20 cellular contexts compared by ENCODE assay signal in the genomic region with DNA sequence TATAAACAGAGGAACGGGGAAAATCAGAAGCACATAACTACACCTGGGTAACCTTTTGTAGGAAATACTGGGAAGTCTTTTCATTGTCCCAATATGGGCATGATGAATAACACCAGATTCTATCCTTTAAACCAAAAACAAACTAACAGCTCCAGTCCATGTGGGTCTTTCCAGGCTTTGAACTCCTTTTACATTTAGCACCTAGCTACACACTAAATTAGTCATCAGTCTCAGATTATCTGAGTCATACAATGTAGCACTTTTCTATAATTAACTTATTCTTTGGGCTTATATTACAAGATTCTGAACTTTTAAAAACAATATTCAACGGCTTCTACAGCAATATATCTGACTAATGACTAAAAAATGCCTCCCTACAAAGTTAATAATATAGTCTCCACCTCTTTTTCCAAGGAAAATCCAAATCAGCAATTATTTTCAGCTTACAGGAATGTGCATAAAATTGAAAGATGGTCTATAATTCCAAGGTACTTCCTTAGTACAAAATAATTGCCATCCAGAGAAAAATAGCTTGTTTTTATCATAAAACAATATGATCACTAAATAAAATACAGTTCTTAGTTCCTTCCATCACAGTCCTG. TPM values are rescaled to one million over a fixed set of nuclear protein-coding genes. Genes with fewer than 3 reads are reported as not detected.
A peak's percentile ranks its signal among the peaks of the same experiment; 100 is the strongest.
DNase-seq lines count a peak whose midpoint lies in the region; ATAC-seq and TF ChIP-seq lines count a peak whose summit lies in the region.
"Had no signal": no experiment of that assay in that cellular context is flagged by ENCODE, and none has a peak within 500 bp of the region (broad histone marks: within the 10 kb centered on the region; RNA-seq: fewer than 3 reads in every experiment).

No MANE protein-coding gene starts in this region.

- DNase-seq in Caki2 (ENCODE audit: low read depth), result peak; percentile 5
- peak; percentile 10 for DNase-seq in choroid plexus epithelial cell (ENCODE audit: low read depth)
- no peak for DNase-seq in Right ventricle myocardium inferior (ENCODE audit: missing footprints)
- no peak for DNase-seq in cortex of kidney (lab: John Stamatoyannopoulos, UW)
- no peak for DNase-seq in WTC11 (ENCODE audit: low spot score)
- DNase-seq: activated CD4-positive, alpha-beta T cell treated with anti-CD3 and anti-CD28 coated beads, Interleukin-2, amount 10 ng/mL, durations not matched to agents 7 days and 5 days; effector CD4-positive, alpha-beta T cell; hippocampal formation; MG63; midbrain; NCI-H510A treated with DMSO at 0.1 percent for 48 hours; psoas muscle; stimulated activated CD4-positive, alpha-beta T cell treated with anti-CD3 and anti-CD28 coated beads, Interleukin-4, amount 100 ng/mL, for 4 hours; substantia nigra had no signal

- ATAC-seq in GM19395 (IDR thresholded peaks at IDR 0.05; ENCODE audit: unreplicated experiment) (peak; percentile 58), HG03439 (IDR thresholded peaks at IDR 0.05; ENCODE audit: unreplicated experiment) (peak; percentile 54), Right ventricle myocardium inferior (no peak), GM18858 (IDR thresholded peaks at IDR 0.05; ENCODE audit: unreplicated experiment) (no peak), WTC11 (no peak)

- H3K27me3 Mint-ChIP-seq in WTC11 (ENCODE audit: low read depth), result no peaks in the 10 kb centered on the region
- H3K27me3 Mint-ChIP-seq: B cell had no signal

- no peaks in the 10 kb centered on the region for H3K36me3 Mint-ChIP-seq in WTC11
- H3K36me3 Mint-ChIP-seq: activated naive CD8-positive, alpha-beta T cell had no signal

- TF ChIP-seq CTCF in choroid plexus epithelial cell (conservative IDR thresholded peaks at IDR 0.05; ENCODE audit: low read depth, low read length) (no peak), WTC11 (IDR thresholded peaks at IDR 0.05) (no peak)

- in situ Hi-C loops in Caki2 (cut with HindIII; ENCODE audit: low pct_unique_long_range_greater_than_20kb, low sequenced_read_pairs), result loop anchor here (25.0 kb wide), 1 partner anchor 405 kb away; a partner anchor contains a TSS

- POLR2A ChIA-PET in WTC11 (lab: Charles Lee), result no interaction called here

- intact Hi-C loops in Right ventricle myocardium inferior (cut with DNase I), result loop anchor here (2.0 kb wide), 1 partner anchor 241 kb away; no protein-coding TSS in a partner anchor

- no peak overlapping the region for H3K4me3 ChIP-seq in choroid plexus epithelial cell (ENCODE audit: low read depth, low read length)
- H3K4me3 ChIP-seq: MG63, psoas muscle, SJSA1 had no signal

- no peaks in the 10 kb centered on the region for H3K4me1 Mint-ChIP-seq in WTC11
- H3K4me1 Mint-ChIP-seq: activated CD4-positive, alpha-beta T cell treated with anti-CD3 and anti-CD28 coated beads, Interleukin-2, amount 10 ng/mL, durations not matched to agents 7 days and 5 days; B cell had no signal

- H3K4me3 Mint-ChIP-seq in WTC11, result no peak overlapping the region
- H3K4me3 Mint-ChIP-seq: activated CD4-positive, alpha-beta T cell treated with anti-CD3 and anti-CD28 coated beads, Interleukin-2, amount 10 ng/mL, durations not matched to agents 7 days and 5 days; activated naive CD8-positive, alpha-beta T cell; B cell had no signal

- CTCF ChIA-PET in WTC11 (lab: Charles Lee), result interaction anchor here (0.9 to 1.9 kb wide), 15 partner anchors 12 to 392 kb away, joined by 3 to 18 read pairs (median 5); a partner anchor contains a TSS

- H3K9me3 Mint-ChIP-seq in WTC11, result peaks cover under 1% of the 10 kb centered on the region; the same call in 1 of the 2 replicates
- H3K9me3 Mint-ChIP-seq: activated CD4-positive, alpha-beta T cell treated with anti-CD3 and anti-CD28 coated beads, Interleukin-2, amount 10 ng/mL, durations not matched to agents 7 days and 5 days had no signal

- no peak overlapping the region for H3K27ac Mint-ChIP-seq in WTC11
- H3K27ac Mint-ChIP-seq: activated CD4-positive, alpha-beta T cell treated with anti-CD3 and anti-CD28 coated beads, Interleukin-2, amount 10 ng/mL, durations not matched to agents 7 days and 5 days; activated naive CD8-positive, alpha-beta T cell; B cell had no signal

TF ChIP-seq in WTC11, 78 proteins besides CTCF, POLR2A, EP300 and RAD21:
- TF ChIP-seq FOXP1 (CRISPR knock-in tag; IDR thresholded peaks at IDR 0.05; ENCODE audit: borderline replicate concordance) (no peak), FOXJ3 (CRISPR knock-in tag; IDR thresholded peaks at IDR 0.05; ENCODE audit: borderline replicate concordance) (no peak), ZBTB21 (CRISPR knock-in tag; IDR thresholded peaks at IDR 0.05; ENCODE audit: borderline replicate concordance) (no peak), ZNF263 (CRISPR knock-in tag; IDR thresholded peaks at IDR 0.05; ENCODE audit: low read depth) (no peak), ZNF219 (CRISPR knock-in tag; IDR thresholded peaks at IDR 0.05; ENCODE audit: borderline replicate concordance) (no peak), CREB1 (CRISPR knock-in tag; IDR thresholded peaks at IDR 0.05) (no peak)
- TF ChIP-seq, protein P1, sequence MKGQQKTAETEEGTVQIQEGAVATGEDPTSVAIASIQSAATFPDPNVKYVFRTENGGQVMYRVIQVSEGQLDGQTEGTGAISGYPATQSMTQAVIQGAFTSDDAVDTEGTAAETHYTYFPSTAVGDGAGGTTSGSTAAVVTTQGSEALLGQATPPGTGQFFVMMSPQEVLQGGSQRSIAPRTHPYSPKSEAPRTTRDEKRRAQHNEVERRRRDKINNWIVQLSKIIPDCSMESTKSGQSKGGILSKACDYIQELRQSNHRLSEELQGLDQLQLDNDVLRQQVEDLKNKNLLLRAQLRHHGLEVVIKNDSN (CRISPR knock-in tag; IDR thresholded peaks at IDR 0.05), result no peak
- TF ChIP-seq, protein P2, sequence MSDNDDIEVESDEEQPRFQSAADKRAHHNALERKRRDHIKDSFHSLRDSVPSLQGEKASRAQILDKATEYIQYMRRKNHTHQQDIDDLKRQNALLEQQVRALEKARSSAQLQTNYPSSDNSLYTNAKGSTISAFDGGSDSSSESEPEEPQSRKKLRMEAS (CRISPR knock-in tag; IDR thresholded peaks at IDR 0.05), result no peak
- TF ChIP-seq, protein P3, sequence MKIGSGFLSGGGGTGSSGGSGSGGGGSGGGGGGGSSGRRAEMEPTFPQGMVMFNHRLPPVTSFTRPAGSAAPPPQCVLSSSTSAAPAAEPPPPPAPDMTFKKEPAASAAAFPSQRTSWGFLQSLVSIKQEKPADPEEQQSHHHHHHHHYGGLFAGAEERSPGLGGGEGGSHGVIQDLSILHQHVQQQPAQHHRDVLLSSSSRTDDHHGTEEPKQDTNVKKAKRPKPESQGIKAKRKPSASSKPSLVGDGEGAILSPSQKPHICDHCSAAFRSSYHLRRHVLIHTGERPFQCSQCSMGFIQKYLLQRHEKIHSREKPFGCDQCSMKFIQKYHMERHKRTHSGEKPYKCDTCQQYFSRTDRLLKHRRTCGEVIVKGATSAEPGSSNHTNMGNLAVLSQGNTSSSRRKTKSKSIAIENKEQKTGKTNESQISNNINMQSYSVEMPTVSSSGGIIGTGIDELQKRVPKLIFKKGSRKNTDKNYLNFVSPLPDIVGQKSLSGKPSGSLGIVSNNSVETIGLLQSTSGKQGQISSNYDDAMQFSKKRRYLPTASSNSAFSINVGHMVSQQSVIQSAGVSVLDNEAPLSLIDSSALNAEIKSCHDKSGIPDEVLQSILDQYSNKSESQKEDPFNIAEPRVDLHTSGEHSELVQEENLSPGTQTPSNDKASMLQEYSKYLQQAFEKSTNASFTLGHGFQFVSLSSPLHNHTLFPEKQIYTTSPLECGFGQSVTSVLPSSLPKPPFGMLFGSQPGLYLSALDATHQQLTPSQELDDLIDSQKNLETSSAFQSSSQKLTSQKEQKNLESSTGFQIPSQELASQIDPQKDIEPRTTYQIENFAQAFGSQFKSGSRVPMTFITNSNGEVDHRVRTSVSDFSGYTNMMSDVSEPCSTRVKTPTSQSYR (CRISPR knock-in tag; IDR thresholded peaks at IDR 0.05), result no peak
- TF ChIP-seq, protein P4, sequence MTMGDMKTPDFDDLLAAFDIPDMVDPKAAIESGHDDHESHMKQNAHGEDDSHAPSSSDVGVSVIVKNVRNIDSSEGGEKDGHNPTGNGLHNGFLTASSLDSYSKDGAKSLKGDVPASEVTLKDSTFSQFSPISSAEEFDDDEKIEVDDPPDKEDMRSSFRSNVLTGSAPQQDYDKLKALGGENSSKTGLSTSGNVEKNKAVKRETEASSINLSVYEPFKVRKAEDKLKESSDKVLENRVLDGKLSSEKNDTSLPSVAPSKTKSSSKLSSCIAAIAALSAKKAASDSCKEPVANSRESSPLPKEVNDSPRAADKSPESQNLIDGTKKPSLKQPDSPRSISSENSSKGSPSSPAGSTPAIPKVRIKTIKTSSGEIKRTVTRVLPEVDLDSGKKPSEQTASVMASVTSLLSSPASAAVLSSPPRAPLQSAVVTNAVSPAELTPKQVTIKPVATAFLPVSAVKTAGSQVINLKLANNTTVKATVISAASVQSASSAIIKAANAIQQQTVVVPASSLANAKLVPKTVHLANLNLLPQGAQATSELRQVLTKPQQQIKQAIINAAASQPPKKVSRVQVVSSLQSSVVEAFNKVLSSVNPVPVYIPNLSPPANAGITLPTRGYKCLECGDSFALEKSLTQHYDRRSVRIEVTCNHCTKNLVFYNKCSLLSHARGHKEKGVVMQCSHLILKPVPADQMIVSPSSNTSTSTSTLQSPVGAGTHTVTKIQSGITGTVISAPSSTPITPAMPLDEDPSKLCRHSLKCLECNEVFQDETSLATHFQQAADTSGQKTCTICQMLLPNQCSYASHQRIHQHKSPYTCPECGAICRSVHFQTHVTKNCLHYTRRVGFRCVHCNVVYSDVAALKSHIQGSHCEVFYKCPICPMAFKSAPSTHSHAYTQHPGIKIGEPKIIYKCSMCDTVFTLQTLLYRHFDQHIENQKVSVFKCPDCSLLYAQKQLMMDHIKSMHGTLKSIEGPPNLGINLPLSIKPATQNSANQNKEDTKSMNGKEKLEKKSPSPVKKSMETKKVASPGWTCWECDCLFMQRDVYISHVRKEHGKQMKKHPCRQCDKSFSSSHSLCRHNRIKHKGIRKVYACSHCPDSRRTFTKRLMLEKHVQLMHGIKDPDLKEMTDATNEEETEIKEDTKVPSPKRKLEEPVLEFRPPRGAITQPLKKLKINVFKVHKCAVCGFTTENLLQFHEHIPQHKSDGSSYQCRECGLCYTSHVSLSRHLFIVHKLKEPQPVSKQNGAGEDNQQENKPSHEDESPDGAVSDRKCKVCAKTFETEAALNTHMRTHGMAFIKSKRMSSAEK (CRISPR knock-in tag; IDR thresholded peaks at IDR 0.05; ENCODE audit: borderline replicate concordance), result no peak

RNA-seq across cellular contexts. Expression of a gene that starts 26.3 kb away (rescaled TPM):
- not detected in 2 replicates for total RNA-seq in Caki2 (2014; rRNA removed; shearing (Covaris generic); ENCODE audit: low replicate concordance)
- total RNA-seq in Right ventricle myocardium inferior (23.9 TPM), WTC11 (2021) (13.2 to 16.7 TPM (median 13.3 TPM) in 3 replicates)

Comparison
In these comparisons a context has a peak if more than half of its experiments do, and no peak if none do; other contexts are left out.
1. DNase-seq: peak in Caki2 (single experiment) and choroid plexus epithelial cell (single experiment); none in Right ventricle myocardium inferior (single experiment), cortex of kidney (single experiment) and WTC11 (single experiment).
2. ATAC-seq: peak in GM19395 (single experiment) and HG03439 (single experiment); none in Right ventricle myocardium inferior (single experiment), GM18858 (single experiment) and WTC11 (single experiment).
3. RNA of a gene that starts 26.3 kb away (total RNA-seq): 23.9 TPM in Right ventricle myocardium inferior (single experiment) and 13.2 to 16.7 TPM in WTC11; not detected in Caki2; every median in the first group is over 10 times any median in the second.